ENCODE assay signal across 20 cellular contexts in genomic region chr7:66946545-66946944, GRCh38.
"Had no signal": no experiment of that assay in that cellular context is flagged by ENCODE, and none has a peak within 500 bp of the region (broad histone marks: within the 10 kb centered on the region; RNA-seq: fewer than 3 reads in every experiment).

No MANE protein-coding gene starts in this region.

- ATAC-seq: activated CD4-positive, CD25-positive, alpha-beta regulatory T cell treated with anti-CD3 and anti-CD28 coated beads, Interleukin-2, amount 50 U/mL, for 24 hours; activated CD8-positive, alpha-beta memory T cell treated with anti-CD3 and anti-CD28 coated beads, Interleukin-2, amount 10 ng/mL, durations not matched to agents 7 days and 5 days; activated naive CD4-positive, alpha-beta T cell treated with anti-CD3 and anti-CD28 coated beads, Interleukin-2, amount 50 U/mL, for 72 hours; gastroesophageal sphincter; SK-N-SH treated with all-trans-retinoic acid at 6 μM for 48 hours; stimulated activated memory B cell treated with anti-CD40 and anti-IgM and Interleukin-4, amounts not matched to agents 10 μg/mL and 1 μg/mL and 100 μg/mL, for 72 hours had no signal

- H3K4me2 ChIP-seq: neural progenitor cell, smooth muscle cell had no signal

- H3K27me3 Mint-ChIP-seq: activated CD8-positive, alpha-beta memory T cell treated with anti-CD3 and anti-CD28 coated beads, Interleukin-2, amount 10 ng/mL, durations not matched to agents 7 days and 5 days; activated T-cell treated with anti-CD3 and anti-CD28 coated beads, Interleukin-2, amount 50 U/mL, for 24 hours; memory B cell; stimulated activated memory B cell treated with anti-CD40 and anti-IgM and Interleukin-4, amounts not matched to agents 10 μg/mL and 1 μg/mL and 100 μg/mL, for 72 hours had no signal

- H3K9me3 ChIP-seq: gastroesophageal sphincter, tibial nerve had no signal

- H3K27ac Mint-ChIP-seq: activated CD8-positive, alpha-beta memory T cell treated with anti-CD3 and anti-CD28 coated beads, Interleukin-2, amount 10 ng/mL, durations not matched to agents 7 days and 5 days; activated T-cell treated with anti-CD3 and anti-CD28 coated beads, Interleukin-2, amount 50 U/mL, for 24 hours; memory B cell; neural progenitor cell; stimulated activated memory B cell treated with anti-CD40 and anti-IgM and Interleukin-4, amounts not matched to agents 10 μg/mL and 1 μg/mL and 100 μg/mL, for 72 hours had no signal

- H3K9ac ChIP-seq: neural progenitor cell, parathyroid adenoma had no signal

- H3K27ac ChIP-seq: brain microvascular endothelial cell, gastroesophageal sphincter, neural progenitor cell, parathyroid adenoma, tibial nerve had no signal

- H3K27me3 ChIP-seq: brain microvascular endothelial cell, gastroesophageal sphincter, neural progenitor cell, tibial nerve had no signal

- H3K4me1 Mint-ChIP-seq: activated CD8-positive, alpha-beta memory T cell treated with anti-CD3 and anti-CD28 coated beads, Interleukin-2, amount 10 ng/mL, durations not matched to agents 7 days and 5 days; memory B cell; neural progenitor cell; stimulated activated memory B cell treated with anti-CD40 and anti-IgM and Interleukin-4, amounts not matched to agents 10 μg/mL and 1 μg/mL and 100 μg/mL, for 72 hours had no signal

- H3K4me3 Mint-ChIP-seq: activated CD8-positive, alpha-beta memory T cell treated with anti-CD3 and anti-CD28 coated beads, Interleukin-2, amount 10 ng/mL, durations not matched to agents 7 days and 5 days; activated T-cell treated with anti-CD3 and anti-CD28 coated beads, Interleukin-2, amount 50 U/mL, for 24 hours; memory B cell; neural progenitor cell; stimulated activated memory B cell treated with anti-CD40 and anti-IgM and Interleukin-4, amounts not matched to agents 10 μg/mL and 1 μg/mL and 100 μg/mL, for 72 hours had no signal

- H3K4me1 ChIP-seq: gastroesophageal sphincter, neural progenitor cell, parathyroid adenoma, tibial nerve had no signal

- H3K9me3 Mint-ChIP-seq: activated naive CD4-positive, alpha-beta T cell treated with anti-CD3 and anti-CD28 coated beads, Interleukin-2, amount 50 U/mL, for 72 hours; activated T-cell treated with anti-CD3 and anti-CD28 coated beads, Interleukin-2, amount 50 U/mL, for 24 hours; memory B cell; neural progenitor cell; stimulated activated memory B cell treated with anti-CD40 and anti-IgM and Interleukin-4, amounts not matched to agents 10 μg/mL and 1 μg/mL and 100 μg/mL, for 72 hours had no signal

- H2AFZ ChIP-seq: neural progenitor cell, parathyroid adenoma had no signal

- DNase-seq: activated CD4-positive, alpha-beta T cell treated with anti-CD3 and anti-CD28 coated beads, Interleukin-2, amount 50 U/mL, for 48 hours; activated CD8-positive, alpha-beta memory T cell treated with anti-CD3 and anti-CD28 coated beads, Interleukin-2, amount 10 ng/mL, durations not matched to agents 7 days and 5 days; activated effector memory CD4-positive, alpha-beta T cell treated with Interleukin-2 at 50 U/mL for 16 hours; activated T-cell treated with anti-CD3 and anti-CD28 coated beads, Interleukin-2, amount 50 U/mL, for 24 hours; amygdala; brain microvascular endothelial cell; cerebellar nuclear complex; effector CD4-positive, alpha-beta T cell; hippocampal formation; Right ventricle myocardium superior had no signal

- H3K4me3 ChIP-seq: gastroesophageal sphincter, neural progenitor cell, smooth muscle cell, tibial nerve had no signal
